ENCODE assay signal across 26 cellular contexts in genomic region chr2:226733927-226734564, GRCh38.
DNase-seq lines count a peak whose midpoint lies in the region; ATAC-seq and TF ChIP-seq lines count a peak whose summit lies in the region.
"Had no signal": no experiment of that assay in that cellular context is flagged by ENCODE, and none has a peak within 500 bp of the region (broad histone marks: within the 10 kb centered on the region; RNA-seq: fewer than 3 reads in every experiment).

No MANE protein-coding gene starts in this region.

- no peaks in the 10 kb centered on the region for H3K27me3 Mint-ChIP-seq in activated naive CD4-positive, alpha-beta T cell treated with anti-CD3 and anti-CD28 coated beads, Interleukin-2, amount 50 U/mL, for 24 hours
- no peaks in the 10 kb centered on the region for H3K27me3 Mint-ChIP-seq in chondrocyte (ENCODE audit: low read depth)
- H3K27me3 Mint-ChIP-seq: activated B cell treated with CpG ODN at 0.5 μM for 24 hours; activated CD8-positive, alpha-beta T cell treated with anti-CD3 and anti-CD28 coated beads for 36 hours; stimulated activated naive CD8-positive, alpha-beta T cell treated with anti-CD3 and anti-CD28 coated beads, Interleukin-15, Interleukin-2, amounts not matched to agents 100 ng/mL and 50 ng/mL, for 24 hours had no signal

- H3K36me3 ChIP-seq in gastrocnemius medialis, result no peaks in the 10 kb centered on the region

- no peak for TF ChIP-seq POLR2A in gastrocnemius medialis (IDR thresholded peaks at IDR 0.05)

- in situ Hi-C loops in gastrocnemius medialis (cut with MboI; ENCODE audit: low sequenced_read_pairs in 4 of 4), result no loop called here

- no peak for ATAC-seq in gastrocnemius medialis
- ATAC-seq: activated CD8-positive, alpha-beta T cell treated with anti-CD3 and anti-CD28 coated beads for 36 hours; esophagus mucosa; GM23338; Panc1 had no signal

- no peaks in the 10 kb centered on the region for H3K9me3 ChIP-seq in gastrocnemius medialis
- H3K9me3 ChIP-seq: thyroid gland had no signal

- H3K27ac ChIP-seq in VCaP (peak overlapping the region; percentile 43; the same call in 1 of the 2 replicates), gastrocnemius medialis (peak overlapping the region; percentile 31 to 65 (median 62))

- no peaks in the 10 kb centered on the region for H3K27me3 ChIP-seq in gastrocnemius medialis
- H3K27me3 ChIP-seq: thyroid gland had no signal

- peaks cover 20 to 35% of the 10 kb centered on the region in 2 donors for H3K4me1 ChIP-seq in gastrocnemius medialis

- H3K27ac Mint-ChIP-seq in activated naive CD4-positive, alpha-beta T cell treated with anti-CD3 and anti-CD28 coated beads, Interleukin-2, amount 50 U/mL, for 24 hours, result peak overlapping the region; percentile 52
- H3K27ac Mint-ChIP-seq in chondrocyte (ENCODE audit: unreplicated experiment), result no peak overlapping the region
- H3K27ac Mint-ChIP-seq: activated B cell treated with CpG ODN at 0.5 μM for 24 hours; activated CD8-positive, alpha-beta T cell treated with anti-CD3 and anti-CD28 coated beads for 36 hours; endodermal cell; GM23338; stimulated activated naive CD8-positive, alpha-beta T cell treated with anti-CD3 and anti-CD28 coated beads, Interleukin-15, Interleukin-2, amounts not matched to agents 100 ng/mL and 50 ng/mL, for 24 hours had no signal

- peaks cover 2% of the 10 kb centered on the region for H3K36me3 Mint-ChIP-seq in activated naive CD4-positive, alpha-beta T cell treated with anti-CD3 and anti-CD28 coated beads, Interleukin-2, amount 50 U/mL, for 24 hours
- H3K36me3 Mint-ChIP-seq in chondrocyte (ENCODE audit: low read depth), result no peaks in the 10 kb centered on the region

- TF ChIP-seq CTCF in VCaP (conservative IDR thresholded peaks at IDR 0.05), result no peak
- no peak for TF ChIP-seq CTCF in fibroblast of pulmonary artery (IDR thresholded peaks at IDR 0.05; ENCODE audit: low read length, missing control alignments)
- TF ChIP-seq CTCF in gastrocnemius medialis (IDR thresholded peaks at IDR 0.05 in 4 of 5, conservative IDR thresholded peaks at IDR 0.05 in 1 of 5), result no peak
- no peak for TF ChIP-seq CTCF in chondrocyte (IDR thresholded peaks at IDR 0.05)

- intact Hi-C loops in gastrocnemius medialis (cut with DNase I; ENCODE audit: low total_unique reads), result loop anchor here (10.0 kb wide), 1 partner anchor 61 kb away; the partner anchor contains the start of gene IRS1

- H3K4me1 Mint-ChIP-seq in activated naive CD4-positive, alpha-beta T cell treated with anti-CD3 and anti-CD28 coated beads, Interleukin-2, amount 50 U/mL, for 24 hours, result peaks cover 5% of the 10 kb centered on the region
- no peaks in the 10 kb centered on the region for H3K4me1 Mint-ChIP-seq in chondrocyte (ENCODE audit: low read depth)
- H3K4me1 Mint-ChIP-seq: activated B cell treated with CpG ODN at 0.5 μM for 24 hours had no signal

- H3K4me3 ChIP-seq in fibroblast of pulmonary artery (replicated peaks; ENCODE audit: low read depth, low read length) (no peak overlapping the region), gastrocnemius medialis (no peak overlapping the region)
- H3K4me3 ChIP-seq: GM23338, thyroid gland had no signal

- DNase-seq in activated naive CD4-positive, alpha-beta T cell treated with anti-CD3 and anti-CD28 coated beads, Interleukin-2, amount 50 U/mL, for 16 hours, result no peak
- DNase-seq in fibroblast of pulmonary artery (ENCODE audit: low read depth) (peak; percentile 25), gastrocnemius medialis (no peak), chondrocyte (ENCODE audit: low spot score) (no peak)
- no peak for DNase-seq in activated effector memory CD4-positive, alpha-beta T cell treated with Interleukin-2 at 50 U/mL for 16 hours
- no peak for DNase-seq in effector CD8-positive, alpha-beta T cell (lab: John Stamatoyannopoulos, UW)
- DNase-seq: activated B cell treated with CpG ODN at 0.5 μM for 24 hours; activated CD8-positive, alpha-beta T cell treated with anti-CD3 and anti-CD28 coated beads for 36 hours; DMS153; endodermal cell; foreskin melanocyte; left cardiac atrium; NCI-H1105 treated with DMSO at 0.1 percent for 48 hours; NCI-H1930; NCI-H2227 treated with DMSO at 0.1 percent for 48 hours; NCI-H69; SHP77 treated with DMSO at 0.1 percent for 48 hours; SW 1271; T1000 had no signal

- H3K4me3 Mint-ChIP-seq in activated naive CD4-positive, alpha-beta T cell treated with anti-CD3 and anti-CD28 coated beads, Interleukin-2, amount 50 U/mL, for 24 hours, result no peak overlapping the region
- no peak overlapping the region for H3K4me3 Mint-ChIP-seq in chondrocyte (ENCODE audit: unreplicated experiment)
- H3K4me3 Mint-ChIP-seq: activated B cell treated with CpG ODN at 0.5 μM for 24 hours; activated CD8-positive, alpha-beta T cell treated with anti-CD3 and anti-CD28 coated beads for 36 hours; endodermal cell; GM23338; stimulated activated naive CD8-positive, alpha-beta T cell treated with anti-CD3 and anti-CD28 coated beads, Interleukin-15, Interleukin-2, amounts not matched to agents 100 ng/mL and 50 ng/mL, for 24 hours had no signal

- H3K9me3 Mint-ChIP-seq in activated naive CD4-positive, alpha-beta T cell treated with anti-CD3 and anti-CD28 coated beads, Interleukin-2, amount 50 U/mL, for 24 hours, result no peaks in the 10 kb centered on the region
- H3K9me3 Mint-ChIP-seq in chondrocyte (ENCODE audit: low read depth), result no peaks in the 10 kb centered on the region
- H3K9me3 Mint-ChIP-seq: activated B cell treated with CpG ODN at 0.5 μM for 24 hours; endodermal cell; GM23338; stimulated activated naive CD8-positive, alpha-beta T cell treated with anti-CD3 and anti-CD28 coated beads, Interleukin-15, Interleukin-2, amounts not matched to agents 100 ng/mL and 50 ng/mL, for 24 hours had no signal
